Comparison of ENCODE assay signal across 1 cellular context in the genomic region with DNA sequence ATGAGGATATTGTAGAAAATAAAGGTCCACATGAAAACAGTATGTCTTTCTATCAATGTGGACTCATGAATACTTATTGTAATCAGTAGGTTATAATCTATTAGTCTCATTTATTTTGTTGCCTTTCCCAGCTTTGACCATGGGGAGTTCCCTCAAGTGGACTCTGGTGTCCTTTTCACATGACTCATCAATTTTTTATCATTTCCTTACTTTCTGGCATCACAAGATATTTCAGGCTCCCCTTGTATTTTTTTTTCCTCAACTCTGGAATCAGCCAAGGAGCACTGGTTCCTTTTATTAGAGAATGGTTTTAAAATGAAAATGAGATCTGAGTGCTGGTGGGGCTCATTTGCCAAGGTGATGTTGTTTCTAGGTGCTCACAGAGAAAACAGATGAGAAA.
A peak's percentile ranks its signal among the peaks of the same experiment; 100 is the strongest.
TF ChIP-seq lines count a peak whose summit lies in the region.

No MANE protein-coding gene starts in this region.

TF ChIP-seq in K562, 482 proteins besides CTCF, POLR2A, EP300 and RAD21 (continued from another document and continues in another):
- TF ChIP-seq, protein P1, sequence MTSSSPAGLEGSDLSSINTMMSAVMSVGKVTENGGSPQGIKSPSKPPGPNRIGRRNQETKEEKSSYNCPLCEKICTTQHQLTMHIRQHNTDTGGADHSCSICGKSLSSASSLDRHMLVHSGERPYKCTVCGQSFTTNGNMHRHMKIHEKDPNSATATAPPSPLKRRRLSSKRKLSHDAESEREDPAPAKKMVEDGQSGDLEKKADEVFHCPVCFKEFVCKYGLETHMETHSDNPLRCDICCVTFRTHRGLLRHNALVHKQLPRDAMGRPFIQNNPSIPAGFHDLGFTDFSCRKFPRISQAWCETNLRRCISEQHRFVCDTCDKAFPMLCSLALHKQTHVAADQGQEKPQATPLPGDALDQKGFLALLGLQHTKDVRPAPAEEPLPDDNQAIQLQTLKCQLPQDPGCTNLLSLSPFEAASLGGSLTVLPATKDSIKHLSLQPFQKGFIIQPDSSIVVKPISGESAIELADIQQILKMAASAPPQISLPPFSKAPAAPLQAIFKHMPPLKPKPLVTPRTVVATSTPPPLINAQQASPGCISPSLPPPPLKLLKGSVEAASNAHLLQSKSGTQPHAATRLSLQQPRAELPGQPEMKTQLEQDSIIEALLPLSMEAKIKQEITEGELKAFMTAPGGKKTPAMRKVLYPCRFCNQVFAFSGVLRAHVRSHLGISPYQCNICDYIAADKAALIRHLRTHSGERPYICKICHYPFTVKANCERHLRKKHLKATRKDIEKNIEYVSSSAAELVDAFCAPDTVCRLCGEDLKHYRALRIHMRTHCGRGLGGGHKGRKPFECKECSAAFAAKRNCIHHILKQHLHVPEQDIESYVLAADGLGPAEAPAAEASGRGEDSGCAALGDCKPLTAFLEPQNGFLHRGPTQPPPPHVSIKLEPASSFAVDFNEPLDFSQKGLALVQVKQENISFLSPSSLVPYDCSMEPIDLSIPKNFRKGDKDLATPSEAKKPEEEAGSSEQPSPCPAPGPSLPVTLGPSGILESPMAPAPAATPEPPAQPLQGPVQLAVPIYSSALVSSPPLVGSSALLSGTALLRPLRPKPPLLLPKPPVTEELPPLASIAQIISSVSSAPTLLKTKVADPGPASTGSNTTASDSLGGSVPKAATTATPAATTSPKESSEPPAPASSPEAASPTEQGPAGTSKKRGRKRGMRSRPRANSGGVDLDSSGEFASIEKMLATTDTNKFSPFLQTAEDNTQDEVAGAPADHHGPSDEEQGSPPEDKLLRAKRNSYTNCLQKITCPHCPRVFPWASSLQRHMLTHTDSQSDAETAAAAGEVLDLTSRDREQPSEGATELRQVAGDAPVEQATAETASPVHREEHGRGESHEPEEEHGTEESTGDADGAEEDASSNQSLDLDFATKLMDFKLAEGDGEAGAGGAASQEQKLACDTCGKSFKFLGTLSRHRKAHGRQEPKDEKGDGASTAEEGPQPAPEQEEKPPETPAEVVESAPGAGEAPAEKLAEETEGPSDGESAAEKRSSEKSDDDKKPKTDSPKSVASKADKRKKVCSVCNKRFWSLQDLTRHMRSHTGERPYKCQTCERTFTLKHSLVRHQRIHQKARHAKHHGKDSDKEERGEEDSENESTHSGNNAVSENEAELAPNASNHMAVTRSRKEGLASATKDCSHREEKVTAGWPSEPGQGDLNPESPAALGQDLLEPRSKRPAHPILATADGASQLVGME (CRISPR knock-in tag; IDR thresholded peaks at IDR 0.05): no peak
- TF ChIP-seq TFAM (CRISPR knock-in tag; conservative IDR thresholded peaks at IDR 0.05) (no peak), NFXL1 (CRISPR knock-in tag; IDR thresholded peaks at IDR 0.05) (no peak), CBX1 (IDR thresholded peaks at IDR 0.05; ENCODE audit: low read depth) (no peak), NRF1 (conservative IDR thresholded peaks at IDR 0.05 in 1 of 2, IDR thresholded peaks at IDR 0.05 in 1 of 2) (no peak), NBN (IDR thresholded peaks at IDR 0.05; ENCODE audit: low read depth) (no peak), EZH2 (IDR thresholded peaks at IDR 0.05; ENCODE audit: borderline replicate concordance, low read depth, low read length) (no peak), CXXC5 (CRISPR knock-in tag; IDR thresholded peaks at IDR 0.05) (no peak), HDAC8 (tag; IDR thresholded peaks at IDR 0.05) (no peak), GABPB2 (CRISPR knock-in tag; conservative IDR thresholded peaks at IDR 0.05) (no peak), STAT5B (CRISPR knock-in tag; IDR thresholded peaks at IDR 0.05) (no peak), CREBBP (IDR thresholded peaks at IDR 0.05; ENCODE audit: low read depth, low read length) (no peak), NFE2L1 (tag; IDR thresholded peaks at IDR 0.05; ENCODE audit: borderline replicate concordance, low read depth) (peak; percentile 79), SMARCA4 (IDR thresholded peaks at IDR 0.05) (peak; percentile 65), CBFA2T2 (conservative IDR thresholded peaks at IDR 0.05) (peak; percentile 30; the same call in 1 of the 2 replicates), MTA2 (IDR thresholded peaks at IDR 0.05; ENCODE audit: low read depth) (no peak), TARDBP (IDR thresholded peaks at IDR 0.05) (no peak), ZBTB7A (IDR thresholded peaks at IDR 0.05; ENCODE audit: borderline replicate concordance, control insufficient read depth, low read depth, low read length) (no peak), ZNF121 (CRISPR knock-in tag; conservative IDR thresholded peaks at IDR 0.05) (no peak), ZNF764 (CRISPR knock-in tag; IDR thresholded peaks at IDR 0.05; ENCODE audit: low read depth) (no peak), ZBED1 (IDR thresholded peaks at IDR 0.05) (no peak), ZNF282 (CRISPR knock-in tag; IDR thresholded peaks at IDR 0.05) (no peak), MCM3 (IDR thresholded peaks at IDR 0.05) (no peak), ELF2 (CRISPR knock-in tag; IDR thresholded peaks at IDR 0.05) (no peak), ZNF253 (CRISPR knock-in tag; conservative IDR thresholded peaks at IDR 0.05) (no peak), NFE2 (IDR thresholded peaks at IDR 0.05; ENCODE audit: low read depth) (peak; percentile 72), ZNF239 (CRISPR knock-in tag; IDR thresholded peaks at IDR 0.05) (no peak), BRD9 (IDR thresholded peaks at IDR 0.05; ENCODE audit: low read depth, partially characterized antibody) (no peak), TCF7 (IDR thresholded peaks at IDR 0.05; ENCODE audit: borderline replicate concordance) (no peak), ZNF384 (IDR thresholded peaks at IDR 0.05; ENCODE audit: low read depth, low read length) (no peak), MED1 (CRISPR knock-in tag; IDR thresholded peaks at IDR 0.05; ENCODE audit: borderline replicate concordance) (no peak)
- TF ChIP-seq, protein P2, sequence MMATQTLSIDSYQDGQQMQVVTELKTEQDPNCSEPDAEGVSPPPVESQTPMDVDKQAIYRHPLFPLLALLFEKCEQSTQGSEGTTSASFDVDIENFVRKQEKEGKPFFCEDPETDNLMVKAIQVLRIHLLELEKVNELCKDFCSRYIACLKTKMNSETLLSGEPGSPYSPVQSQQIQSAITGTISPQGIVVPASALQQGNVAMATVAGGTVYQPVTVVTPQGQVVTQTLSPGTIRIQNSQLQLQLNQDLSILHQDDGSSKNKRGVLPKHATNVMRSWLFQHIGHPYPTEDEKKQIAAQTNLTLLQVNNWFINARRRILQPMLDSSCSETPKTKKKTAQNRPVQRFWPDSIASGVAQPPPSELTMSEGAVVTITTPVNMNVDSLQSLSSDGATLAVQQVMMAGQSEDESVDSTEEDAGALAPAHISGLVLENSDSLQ (IDR thresholded peaks at IDR 0.05): no peak
- TF ChIP-seq, protein P3, sequence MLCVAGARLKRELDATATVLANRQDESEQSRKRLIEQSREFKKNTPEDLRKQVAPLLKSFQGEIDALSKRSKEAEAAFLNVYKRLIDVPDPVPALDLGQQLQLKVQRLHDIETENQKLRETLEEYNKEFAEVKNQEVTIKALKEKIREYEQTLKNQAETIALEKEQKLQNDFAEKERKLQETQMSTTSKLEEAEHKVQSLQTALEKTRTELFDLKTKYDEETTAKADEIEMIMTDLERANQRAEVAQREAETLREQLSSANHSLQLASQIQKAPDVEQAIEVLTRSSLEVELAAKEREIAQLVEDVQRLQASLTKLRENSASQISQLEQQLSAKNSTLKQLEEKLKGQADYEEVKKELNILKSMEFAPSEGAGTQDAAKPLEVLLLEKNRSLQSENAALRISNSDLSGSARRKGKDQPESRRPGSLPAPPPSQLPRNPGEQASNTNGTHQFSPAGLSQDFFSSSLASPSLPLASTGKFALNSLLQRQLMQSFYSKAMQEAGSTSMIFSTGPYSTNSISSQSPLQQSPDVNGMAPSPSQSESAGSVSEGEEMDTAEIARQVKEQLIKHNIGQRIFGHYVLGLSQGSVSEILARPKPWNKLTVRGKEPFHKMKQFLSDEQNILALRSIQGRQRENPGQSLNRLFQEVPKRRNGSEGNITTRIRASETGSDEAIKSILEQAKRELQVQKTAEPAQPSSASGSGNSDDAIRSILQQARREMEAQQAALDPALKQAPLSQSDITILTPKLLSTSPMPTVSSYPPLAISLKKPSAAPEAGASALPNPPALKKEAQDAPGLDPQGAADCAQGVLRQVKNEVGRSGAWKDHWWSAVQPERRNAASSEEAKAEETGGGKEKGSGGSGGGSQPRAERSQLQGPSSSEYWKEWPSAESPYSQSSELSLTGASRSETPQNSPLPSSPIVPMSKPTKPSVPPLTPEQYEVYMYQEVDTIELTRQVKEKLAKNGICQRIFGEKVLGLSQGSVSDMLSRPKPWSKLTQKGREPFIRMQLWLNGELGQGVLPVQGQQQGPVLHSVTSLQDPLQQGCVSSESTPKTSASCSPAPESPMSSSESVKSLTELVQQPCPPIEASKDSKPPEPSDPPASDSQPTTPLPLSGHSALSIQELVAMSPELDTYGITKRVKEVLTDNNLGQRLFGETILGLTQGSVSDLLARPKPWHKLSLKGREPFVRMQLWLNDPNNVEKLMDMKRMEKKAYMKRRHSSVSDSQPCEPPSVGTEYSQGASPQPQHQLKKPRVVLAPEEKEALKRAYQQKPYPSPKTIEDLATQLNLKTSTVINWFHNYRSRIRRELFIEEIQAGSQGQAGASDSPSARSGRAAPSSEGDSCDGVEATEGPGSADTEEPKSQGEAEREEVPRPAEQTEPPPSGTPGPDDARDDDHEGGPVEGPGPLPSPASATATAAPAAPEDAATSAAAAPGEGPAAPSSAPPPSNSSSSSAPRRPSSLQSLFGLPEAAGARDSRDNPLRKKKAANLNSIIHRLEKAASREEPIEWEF (CRISPR knock-in tag; IDR thresholded peaks at IDR 0.05): no peak
- TF ChIP-seq, protein P4, sequence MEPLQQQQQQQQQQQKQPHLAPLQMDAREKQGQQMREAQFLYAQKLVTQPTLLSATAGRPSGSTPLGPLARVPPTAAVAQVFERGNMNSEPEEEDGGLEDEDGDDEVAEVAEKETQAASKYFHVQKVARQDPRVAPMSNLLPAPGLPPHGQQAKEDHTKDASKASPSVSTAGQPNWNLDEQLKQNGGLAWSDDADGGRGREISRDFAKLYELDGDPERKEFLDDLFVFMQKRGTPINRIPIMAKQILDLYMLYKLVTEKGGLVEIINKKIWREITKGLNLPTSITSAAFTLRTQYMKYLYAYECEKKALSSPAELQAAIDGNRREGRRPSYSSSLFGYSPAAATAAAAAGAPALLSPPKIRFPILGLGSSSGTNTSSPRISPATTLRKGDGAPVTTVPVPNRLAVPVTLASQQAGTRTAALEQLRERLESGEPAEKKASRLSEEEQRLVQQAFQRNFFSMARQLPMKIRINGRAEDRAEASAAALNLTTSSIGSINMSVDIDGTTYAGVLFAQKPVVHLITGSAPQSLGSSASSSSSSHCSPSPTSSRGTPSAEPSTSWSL (CRISPR knock-in tag; IDR thresholded peaks at IDR 0.05; ENCODE audit: borderline replicate concordance): no peak
- TF ChIP-seq, protein P5, sequence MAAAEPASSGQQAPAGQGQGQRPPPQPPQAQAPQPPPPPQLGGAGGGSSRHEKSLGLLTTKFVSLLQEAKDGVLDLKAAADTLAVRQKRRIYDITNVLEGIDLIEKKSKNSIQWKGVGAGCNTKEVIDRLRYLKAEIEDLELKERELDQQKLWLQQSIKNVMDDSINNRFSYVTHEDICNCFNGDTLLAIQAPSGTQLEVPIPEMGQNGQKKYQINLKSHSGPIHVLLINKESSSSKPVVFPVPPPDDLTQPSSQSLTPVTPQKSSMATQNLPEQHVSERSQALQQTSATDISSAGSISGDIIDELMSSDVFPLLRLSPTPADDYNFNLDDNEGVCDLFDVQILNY (CRISPR knock-in tag; IDR thresholded peaks at IDR 0.05): no peak
- TF ChIP-seq, protein P6, sequence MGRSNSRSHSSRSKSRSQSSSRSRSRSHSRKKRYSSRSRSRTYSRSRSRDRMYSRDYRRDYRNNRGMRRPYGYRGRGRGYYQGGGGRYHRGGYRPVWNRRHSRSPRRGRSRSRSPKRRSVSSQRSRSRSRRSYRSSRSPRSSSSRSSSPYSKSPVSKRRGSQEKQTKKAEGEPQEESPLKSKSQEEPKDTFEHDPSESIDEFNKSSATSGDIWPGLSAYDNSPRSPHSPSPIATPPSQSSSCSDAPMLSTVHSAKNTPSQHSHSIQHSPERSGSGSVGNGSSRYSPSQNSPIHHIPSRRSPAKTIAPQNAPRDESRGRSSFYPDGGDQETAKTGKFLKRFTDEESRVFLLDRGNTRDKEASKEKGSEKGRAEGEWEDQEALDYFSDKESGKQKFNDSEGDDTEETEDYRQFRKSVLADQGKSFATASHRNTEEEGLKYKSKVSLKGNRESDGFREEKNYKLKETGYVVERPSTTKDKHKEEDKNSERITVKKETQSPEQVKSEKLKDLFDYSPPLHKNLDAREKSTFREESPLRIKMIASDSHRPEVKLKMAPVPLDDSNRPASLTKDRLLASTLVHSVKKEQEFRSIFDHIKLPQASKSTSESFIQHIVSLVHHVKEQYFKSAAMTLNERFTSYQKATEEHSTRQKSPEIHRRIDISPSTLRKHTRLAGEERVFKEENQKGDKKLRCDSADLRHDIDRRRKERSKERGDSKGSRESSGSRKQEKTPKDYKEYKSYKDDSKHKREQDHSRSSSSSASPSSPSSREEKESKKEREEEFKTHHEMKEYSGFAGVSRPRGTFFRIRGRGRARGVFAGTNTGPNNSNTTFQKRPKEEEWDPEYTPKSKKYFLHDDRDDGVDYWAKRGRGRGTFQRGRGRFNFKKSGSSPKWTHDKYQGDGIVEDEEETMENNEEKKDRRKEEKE (IDR thresholded peaks at IDR 0.05; ENCODE audit: borderline replicate concordance in 1 of 2, control insufficient read depth in 1 of 2, low read depth in 2 of 2, low read length in 1 of 2): no peak
- TF ChIP-seq, protein P7, sequence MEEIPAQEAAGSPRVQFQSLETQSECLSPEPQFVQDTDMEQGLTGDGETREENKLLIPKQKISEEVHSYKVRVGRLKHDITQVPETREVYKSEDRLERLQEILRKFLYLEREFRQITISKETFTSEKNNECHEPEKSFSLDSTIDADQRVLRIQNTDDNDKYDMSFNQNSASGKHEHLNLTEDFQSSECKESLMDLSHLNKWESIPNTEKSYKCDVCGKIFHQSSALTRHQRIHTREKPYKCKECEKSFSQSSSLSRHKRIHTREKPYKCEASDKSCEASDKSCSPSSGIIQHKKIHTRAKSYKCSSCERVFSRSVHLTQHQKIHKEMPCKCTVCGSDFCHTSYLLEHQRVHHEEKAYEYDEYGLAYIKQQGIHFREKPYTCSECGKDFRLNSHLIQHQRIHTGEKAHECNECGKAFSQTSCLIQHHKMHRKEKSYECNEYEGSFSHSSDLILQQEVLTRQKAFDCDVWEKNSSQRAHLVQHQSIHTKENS (CRISPR knock-in tag; IDR thresholded peaks at IDR 0.05): no peak
- TF ChIP-seq, protein P8, sequence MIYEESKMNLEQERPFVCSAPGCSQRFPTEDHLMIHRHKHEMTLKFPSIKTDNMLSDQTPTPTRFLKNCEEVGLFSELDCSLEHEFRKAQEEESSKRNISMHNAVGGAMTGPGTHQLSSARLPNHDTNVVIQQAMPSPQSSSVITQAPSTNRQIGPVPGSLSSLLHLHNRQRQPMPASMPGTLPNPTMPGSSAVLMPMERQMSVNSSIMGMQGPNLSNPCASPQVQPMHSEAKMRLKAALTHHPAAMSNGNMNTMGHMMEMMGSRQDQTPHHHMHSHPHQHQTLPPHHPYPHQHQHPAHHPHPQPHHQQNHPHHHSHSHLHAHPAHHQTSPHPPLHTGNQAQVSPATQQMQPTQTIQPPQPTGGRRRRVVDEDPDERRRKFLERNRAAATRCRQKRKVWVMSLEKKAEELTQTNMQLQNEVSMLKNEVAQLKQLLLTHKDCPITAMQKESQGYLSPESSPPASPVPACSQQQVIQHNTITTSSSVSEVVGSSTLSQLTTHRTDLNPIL (CRISPR knock-in tag; IDR thresholded peaks at IDR 0.05): no peak
